ENCODE assay signal across 19 cellular contexts in the genomic region with DNA sequence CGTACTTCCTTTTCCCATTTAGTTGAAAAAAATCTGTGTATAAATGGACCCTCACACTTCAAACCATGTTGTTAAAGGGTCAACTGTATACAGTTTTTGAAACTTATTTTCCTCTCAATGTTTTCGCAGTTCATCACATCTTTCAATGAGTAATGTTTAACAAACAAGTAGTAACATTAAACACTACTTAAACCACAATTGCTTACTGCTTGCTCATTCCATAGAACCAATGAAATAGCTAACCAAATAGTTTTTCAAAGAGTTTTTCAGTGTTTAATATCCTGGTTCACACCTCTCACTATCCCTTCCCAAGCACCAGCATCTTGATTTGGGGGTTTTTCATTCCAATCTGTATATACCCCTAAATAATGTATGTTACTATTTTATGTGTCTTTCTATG.
"Had no signal": no experiment of that assay in that cellular context is flagged by ENCODE, and none has a peak within 500 bp of the region (broad histone marks: within the 10 kb centered on the region; RNA-seq: fewer than 3 reads in every experiment).

No MANE protein-coding gene starts in this region.

- H3K9ac ChIP-seq: parathyroid adenoma had no signal

- H3K4me1 Mint-ChIP-seq: nephron had no signal

- H3K27ac ChIP-seq: colonic mucosa, heart right ventricle, parathyroid adenoma, prostate gland, spleen, testis, tibial nerve, upper lobe of right lung had no signal

- H3K27me3 ChIP-seq: colonic mucosa, heart right ventricle, spleen, testis, tibial nerve, upper lobe of right lung had no signal

- H3K4me3 Mint-ChIP-seq: naive B cell; nephron; stimulated activated memory B cell treated with anti-CD40 and anti-IgM and Interleukin-4, amounts not matched to agents 10 μg/mL and 1 μg/mL and 100 μg/mL, for 72 hours; stimulated activated naive CD8-positive, alpha-beta T cell treated with anti-CD3 and anti-CD28 coated beads, Interleukin-15, Interleukin-2, amounts not matched to agents 100 ng/mL and 50 ng/mL, for 24 hours had no signal

- DNase-seq: colonic mucosa; dermis blood vessel endothelial cell; heart right ventricle; naive B cell; occipital lobe; retina; spleen; stimulated activated CD4-positive, alpha-beta T cell treated with anti-CD3 and anti-CD28 coated beads, Interleukin-15, amount 100 ng/mL, for 24 hours; stimulated activated CD4-positive, alpha-beta T cell treated with anti-CD3 and anti-CD28 coated beads, Interleukin-1b, Interleukin-23, amount 100 ng/mL, for 48 hours; stimulated activated CD4-positive, alpha-beta T cell treated with anti-CD3 and anti-CD28 coated beads, Interleukin-4, amount 100 ng/mL, for 24 hours; upper lobe of right lung had no signal

- H3K36me3 ChIP-seq: colonic mucosa, prostate gland, tibial nerve had no signal

- H3K27me3 Mint-ChIP-seq: naive B cell; stimulated activated memory B cell treated with anti-CD40 and anti-IgM and Interleukin-4, amounts not matched to agents 10 μg/mL and 1 μg/mL and 100 μg/mL, for 72 hours; stimulated activated naive CD8-positive, alpha-beta T cell treated with anti-CD3 and anti-CD28 coated beads, Interleukin-15, Interleukin-2, amounts not matched to agents 100 ng/mL and 50 ng/mL, for 24 hours had no signal

- H3K4me1 ChIP-seq: colonic mucosa, parathyroid adenoma, prostate gland had no signal

- H3K9me3 Mint-ChIP-seq: naive B cell; nephron; stimulated activated memory B cell treated with anti-CD40 and anti-IgM and Interleukin-4, amounts not matched to agents 10 μg/mL and 1 μg/mL and 100 μg/mL, for 72 hours; stimulated activated naive CD8-positive, alpha-beta T cell treated with anti-CD3 and anti-CD28 coated beads, Interleukin-15, Interleukin-2, amounts not matched to agents 100 ng/mL and 50 ng/mL, for 24 hours had no signal

- H3K9me3 ChIP-seq: colonic mucosa, heart right ventricle, prostate gland, spleen, testis, tibial nerve, upper lobe of right lung had no signal

- H3K4me3 ChIP-seq: colonic mucosa, heart right ventricle, prostate gland, spleen, testis, tibial nerve, upper lobe of right lung had no signal

- ATAC-seq: heart right ventricle; sciatic nerve; stimulated activated memory B cell treated with anti-CD40 and anti-IgM and Interleukin-4, amounts not matched to agents 10 μg/mL and 1 μg/mL and 100 μg/mL, for 72 hours; upper lobe of right lung had no signal

- H3K27ac Mint-ChIP-seq: nephron; stimulated activated memory B cell treated with anti-CD40 and anti-IgM and Interleukin-4, amounts not matched to agents 10 μg/mL and 1 μg/mL and 100 μg/mL, for 72 hours; stimulated activated naive CD8-positive, alpha-beta T cell treated with anti-CD3 and anti-CD28 coated beads, Interleukin-15, Interleukin-2, amounts not matched to agents 100 ng/mL and 50 ng/mL, for 24 hours had no signal

- H2AFZ ChIP-seq: parathyroid adenoma had no signal
